ENCODE assay signal across 1 cellular context in genomic region chr1:234619794-234620247, GRCh38.
TF ChIP-seq lines count a peak whose summit lies in the region.

No MANE protein-coding gene starts in this region.

TF ChIP-seq in HepG2, 621 proteins besides CTCF, POLR2A, EP300 and RAD21 (continued from another document):
- TF ChIP-seq, protein P1, sequence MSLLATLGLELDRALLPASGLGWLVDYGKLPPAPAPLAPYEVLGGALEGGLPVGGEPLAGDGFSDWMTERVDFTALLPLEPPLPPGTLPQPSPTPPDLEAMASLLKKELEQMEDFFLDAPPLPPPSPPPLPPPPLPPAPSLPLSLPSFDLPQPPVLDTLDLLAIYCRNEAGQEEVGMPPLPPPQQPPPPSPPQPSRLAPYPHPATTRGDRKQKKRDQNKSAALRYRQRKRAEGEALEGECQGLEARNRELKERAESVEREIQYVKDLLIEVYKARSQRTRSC (CRISPR knock-in tag; IDR thresholded peaks at IDR 0.05; ENCODE audit: low read depth), result no peak
- TF ChIP-seq ZNF292 (CRISPR knock-in tag; IDR thresholded peaks at IDR 0.05; ENCODE audit: borderline replicate concordance, low read depth), result no peak
- no peak; the same call in 1 of the 2 replicates for TF ChIP-seq TFDP2 (CRISPR knock-in tag; IDR thresholded peaks at IDR 0.05)
- 0 out of 2 replicates have a peak, but pooled peaks have one; percentile 58 for TF ChIP-seq ZFP1 (CRISPR knock-in tag; IDR thresholded peaks at IDR 0.05)
- TF ChIP-seq, protein P2, sequence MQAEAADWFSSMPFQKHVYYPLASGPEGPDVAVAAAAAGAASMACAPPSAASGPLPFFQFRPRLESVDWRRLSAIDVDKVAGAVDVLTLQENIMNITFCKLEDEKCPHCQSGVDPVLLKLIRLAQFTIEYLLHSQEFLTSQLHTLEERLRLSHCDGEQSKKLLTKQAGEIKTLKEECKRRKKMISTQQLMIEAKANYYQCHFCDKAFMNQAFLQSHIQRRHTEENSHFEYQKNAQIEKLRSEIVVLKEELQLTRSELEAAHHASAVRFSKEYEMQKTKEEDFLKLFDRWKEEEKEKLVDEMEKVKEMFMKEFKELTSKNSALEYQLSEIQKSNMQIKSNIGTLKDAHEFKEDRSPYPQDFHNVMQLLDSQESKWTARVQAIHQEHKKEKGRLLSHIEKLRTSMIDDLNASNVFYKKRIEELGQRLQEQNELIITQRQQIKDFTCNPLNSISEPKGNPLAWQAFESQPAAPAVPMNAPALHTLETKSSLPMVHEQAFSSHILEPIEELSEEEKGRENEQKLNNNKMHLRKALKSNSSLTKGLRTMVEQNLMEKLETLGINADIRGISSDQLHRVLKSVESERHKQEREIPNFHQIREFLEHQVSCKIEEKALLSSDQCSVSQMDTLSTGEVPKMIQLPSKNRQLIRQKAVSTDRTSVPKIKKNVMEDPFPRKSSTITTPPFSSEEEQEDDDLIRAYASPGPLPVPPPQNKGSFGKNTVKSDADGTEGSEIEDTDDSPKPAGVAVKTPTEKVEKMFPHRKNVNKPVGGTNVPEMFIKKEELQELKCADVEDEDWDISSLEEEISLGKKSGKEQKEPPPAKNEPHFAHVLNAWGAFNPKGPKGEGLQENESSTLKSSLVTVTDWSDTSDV (CRISPR knock-in tag; IDR thresholded peaks at IDR 0.05), result no peak
- TF ChIP-seq ZFP82 (CRISPR knock-in tag; IDR thresholded peaks at IDR 0.05; ENCODE audit: borderline replicate concordance), result no peak
- no peak for TF ChIP-seq ZNF576 (CRISPR knock-in tag; IDR thresholded peaks at IDR 0.05)
- no peak for TF ChIP-seq SALL1 (CRISPR knock-in tag; IDR thresholded peaks at IDR 0.05)
- no peak for TF ChIP-seq ZNF496 (CRISPR knock-in tag; IDR thresholded peaks at IDR 0.05; ENCODE audit: insufficient replicate concordance)
- TF ChIP-seq CHD4 (IDR thresholded peaks at IDR 0.05; ENCODE audit: borderline replicate concordance, low read length), result no peak
- no peak for TF ChIP-seq NFIC (IDR thresholded peaks at IDR 0.05; ENCODE audit: low read length)
- no peak; the same call in 1 of the 2 replicates for TF ChIP-seq KDM5A (IDR thresholded peaks at IDR 0.05; ENCODE audit: borderline replicate concordance, low read length)
- TF ChIP-seq ELF1 (CRISPR knock-in tag; IDR thresholded peaks at IDR 0.05), result no peak; the same call in 1 of the 2 replicates
- no peak for TF ChIP-seq MAF1 (CRISPR knock-in tag; IDR thresholded peaks at IDR 0.05; ENCODE audit: borderline replicate concordance)
- TF ChIP-seq U2AF2 (IDR thresholded peaks at IDR 0.05; ENCODE audit: low read depth, low read length), result no peak
- no peak for TF ChIP-seq MTA3 (CRISPR knock-in tag; IDR thresholded peaks at IDR 0.05)
- 0 out of 2 replicates have a peak, but pooled peaks have one; percentile 46 for TF ChIP-seq ZNF775 (CRISPR knock-in tag; IDR thresholded peaks at IDR 0.05; ENCODE audit: borderline replicate concordance)
- TF ChIP-seq ZNF460 (CRISPR knock-in tag; IDR thresholded peaks at IDR 0.05; ENCODE audit: borderline replicate concordance), result no peak
- no peak for TF ChIP-seq NFYB (CRISPR knock-in tag; IDR thresholded peaks at IDR 0.05)
- TF ChIP-seq ZNF501 (CRISPR knock-in tag; IDR thresholded peaks at IDR 0.05), result no peak
- no peak for TF ChIP-seq ATM (IDR thresholded peaks at IDR 0.05; ENCODE audit: borderline replicate concordance)
- TF ChIP-seq FUBP1 (CRISPR knock-in tag; IDR thresholded peaks at IDR 0.05; ENCODE audit: borderline replicate concordance), result no peak
- no peak for TF ChIP-seq GABPA (IDR thresholded peaks at IDR 0.05; ENCODE audit: low read depth, low read length)
- no peak for TF ChIP-seq GABPA (CRISPR knock-in tag; IDR thresholded peaks at IDR 0.05; ENCODE audit: low read depth)
- TF ChIP-seq ZNF431 (CRISPR knock-in tag; IDR thresholded peaks at IDR 0.05; ENCODE audit: borderline replicate concordance, low read depth), result no peak
- TF ChIP-seq KDM4B (CRISPR knock-in tag; IDR thresholded peaks at IDR 0.05), result no peak
- TF ChIP-seq ZFAT (CRISPR knock-in tag; conservative IDR thresholded peaks at IDR 0.05), result 0 out of 2 replicates have a peak, but pooled peaks have one; percentile 19
- TF ChIP-seq GLI4 (CRISPR knock-in tag; IDR thresholded peaks at IDR 0.05; ENCODE audit: borderline replicate concordance), result no peak
- TF ChIP-seq ZC3H13 (CRISPR knock-in tag; IDR thresholded peaks at IDR 0.05), result no peak
- 0 out of 2 replicates have a peak, but pooled peaks have one; percentile 31 for TF ChIP-seq ZMAT3 (CRISPR knock-in tag; conservative IDR thresholded peaks at IDR 0.05)
- TF ChIP-seq PRMT3 (CRISPR knock-in tag; IDR thresholded peaks at IDR 0.05; ENCODE audit: borderline replicate concordance, low read depth), result no peak
- TF ChIP-seq ZNF614 (CRISPR knock-in tag; IDR thresholded peaks at IDR 0.05; ENCODE audit: borderline replicate concordance), result no peak; the same call in 1 of the 2 replicates
- TF ChIP-seq SOX13 (IDR thresholded peaks at IDR 0.05), result 0 out of 2 replicates have a peak, but pooled peaks have one; percentile 46
- peak in 1 of 2 experiments; percentile 95; a peak in 2 of 4 replicates for TF ChIP-seq SOX13 (CRISPR knock-in tag; conservative IDR thresholded peaks at IDR 0.05 in 1 of 2, IDR thresholded peaks at IDR 0.05 in 1 of 2)
- no peak for TF ChIP-seq RFX1 (IDR thresholded peaks at IDR 0.05)
